ENCODE assay signal across 11 cellular contexts in genomic region chr15:35019401-35020327, GRCh38. TPM values are rescaled to one million over a fixed set of nuclear protein-coding genes. Genes with fewer than 3 reads are reported as not detected.
DNase-seq lines count a peak whose midpoint lies in the region; ATAC-seq and TF ChIP-seq lines count a peak whose summit lies in the region.
"Had no signal": no experiment of that assay in that cellular context is flagged by ENCODE, and none has a peak within 500 bp of the region (broad histone marks: within the 10 kb centered on the region; RNA-seq: fewer than 3 reads in every experiment).

No MANE protein-coding gene starts in this region.

- 62 to 64% (median 63%) methylated on average over 6 of the region's 6 CpGs for WGBS in ovary, 3 donors

- H3K36me3 ChIP-seq in adipocyte (ENCODE audit: control insufficient read depth, insufficient read depth, low read length, severe bottlenecking) (no peaks in the 10 kb centered on the region), iPS-20b (ENCODE audit: insufficient read depth, low read depth, low read length) (no peaks in the 10 kb centered on the region), ovary (no peaks in the 10 kb centered on the region), WERI-Rb-1 (no peaks in the 10 kb centered on the region)
- H3K36me3 ChIP-seq: vagina had no signal

- DNase-seq in A172 (ENCODE audit: low spot score), result peak; percentile 44
- peak; percentile 11 for DNase-seq in HCEC 1CT
- peak; percentile 39 for DNase-seq in adipocyte (ENCODE audit: low read depth)
- DNase-seq in ovary, result no peak
- no peak for DNase-seq in WERI-Rb-1
- DNase-seq in SK-N-DZ (ENCODE audit: low spot score), result no peak
- DNase-seq: NCI-H1694 had no signal

- ATAC-seq in GM19328 (IDR thresholded peaks at IDR 0.05; ENCODE audit: unreplicated experiment), result no peak

- H3K27ac ChIP-seq in iPS-20b (ENCODE audit: low read length), result peak overlapping the region; percentile 83
- no peak overlapping the region for H3K27ac ChIP-seq in ovary
- H3K27ac ChIP-seq in WERI-Rb-1, result no peak overlapping the region
- H3K27ac ChIP-seq: vagina, VCaP had no signal

- TF ChIP-seq EP300 in ovary (IDR thresholded peaks at IDR 0.05), result no peak

- intact Hi-C loops in ovary (cut with DNase I), result no loop called here

- H3K27me3 ChIP-seq in adipocyte (replicated peaks; ENCODE audit: control insufficient read depth, insufficient read depth, low read length) (no peaks in the 10 kb centered on the region), iPS-20b (ENCODE audit: insufficient read depth, low read length) (no peaks in the 10 kb centered on the region), ovary (no peaks in the 10 kb centered on the region), WERI-Rb-1 (ENCODE audit: insufficient read depth, low read depth, severe bottlenecking) (no peaks in the 10 kb centered on the region)
- H3K27me3 ChIP-seq: vagina had no signal

- H3K9me3 ChIP-seq in adipocyte (ENCODE audit: control insufficient read depth, low read length), result no peaks in the 10 kb centered on the region
- peaks cover 3% of the 10 kb centered on the region; the same call in 1 of the 2 replicates for H3K9me3 ChIP-seq in iPS-20b (ENCODE audit: insufficient read depth, low read depth, low read length)
- H3K9me3 ChIP-seq in ovary, result no peaks in the 10 kb centered on the region
- no peaks in the 10 kb centered on the region for H3K9me3 ChIP-seq in WERI-Rb-1 (ENCODE audit: severe bottlenecking)
- H3K9me3 ChIP-seq: vagina had no signal

- H3K4me3 ChIP-seq in adipocyte (ENCODE audit: low read length) (no peak overlapping the region), iPS-20b (ENCODE audit: low read length) (peak overlapping the region; percentile 6; the same call in 1 of the 2 replicates), ovary (no peak overlapping the region), WERI-Rb-1 (ENCODE audit: low read depth, low read length) (no peak overlapping the region)
- H3K4me3 ChIP-seq: vagina had no signal

- no peak for TF ChIP-seq POLR2A in ovary (IDR thresholded peaks at IDR 0.05)

- TF ChIP-seq CTCF in ovary (IDR thresholded peaks at IDR 0.05), result no peak
- TF ChIP-seq CTCF in WERI-Rb-1 (IDR thresholded peaks at IDR 0.05; ENCODE audit: low read depth, low read length), result no peak

- H3K9ac ChIP-seq in adipocyte (ENCODE audit: low read length) (no peak overlapping the region), iPS-20b (ENCODE audit: low read depth, low read length) (peak overlapping the region; percentile 64; the same call in 1 of the 2 replicates)

- H3K4me1 ChIP-seq in adipocyte (ENCODE audit: control insufficient read depth, insufficient read depth, low read length) (no peaks in the 10 kb centered on the region), iPS-20b (ENCODE audit: insufficient read depth, low read length) (peaks cover 13% of the 10 kb centered on the region; the same call in 1 of the 2 replicates), ovary (ENCODE audit: insufficient read depth) (peaks cover 2% of the 10 kb centered on the region)

RNA-seq across cellular contexts. Expression of gene ZNF770, which starts 31.6 kb away (rescaled TPM):
- total RNA-seq in A172 (2014; rRNA removed; shearing (Covaris generic)), result 15.3 and 15.7 TPM in 2 replicates
- total RNA-seq in ovary, result 10 to 100 TPM; 19.2 to 60.2 (median 35.3) TPM
- polyA plus RNA-seq in ovary, result 10 to 100 TPM; 13.5 to 21.0 TPM
- polyA plus RNA-seq in SK-N-DZ (2014; cell fraction: cytosol; rRNA removed), result 11.9 and 16.0 TPM in 2 replicates
- polyA plus RNA-seq in SK-N-DZ (2014; cell fraction: nucleus; rRNA removed), result 10.9 and 11.9 TPM in 2 replicates

RNA-seq across cellular contexts. Expression of gene AQR, which starts 50.1 kb away (rescaled TPM):
- total RNA-seq in A172 (2014; rRNA removed; shearing (Covaris generic)), result 23.8 and 29.3 TPM in 2 replicates
- 10 to 100 TPM; 18.5 to 31.3 (median 27.5) TPM for total RNA-seq in ovary
- polyA plus RNA-seq in ovary, result 10 to 100 TPM in 1 of 2 donors, 1 to 10 TPM in 1; 9.2 to 32.4 TPM
- polyA plus RNA-seq in SK-N-DZ (2014; cell fraction: cytosol; rRNA removed), result 18.7 and 18.9 TPM in 2 replicates
- 34.3 and 42.4 TPM in 2 replicates for polyA plus RNA-seq in SK-N-DZ (2014; cell fraction: nucleus; rRNA removed)

Comparison
In these comparisons a context has a peak if more than half of its experiments do, and no peak if none do; other contexts are left out.
1. DNase-seq: peak in A172 (single experiment), HCEC 1CT (single experiment) and adipocyte (single experiment); none in ovary (0 of 5), WERI-Rb-1 (single experiment) and SK-N-DZ (single experiment).